ENCODE assay signal across 18 cellular contexts in genomic region chr3:140832883-140833282, GRCh38.
DNase-seq lines count a peak whose midpoint lies in the region; ATAC-seq and TF ChIP-seq lines count a peak whose summit lies in the region.
"Had no signal": no experiment of that assay in that cellular context is flagged by ENCODE, and none has a peak within 500 bp of the region (broad histone marks: within the 10 kb centered on the region; RNA-seq: fewer than 3 reads in every experiment).

No MANE protein-coding gene starts in this region.

- H3K36me3 ChIP-seq in MM.1S (replicated peaks; ENCODE audit: insufficient read depth, low read length) (no peaks in the 10 kb centered on the region), ascending aorta (no peaks in the 10 kb centered on the region)
- H3K36me3 ChIP-seq: BE2C, esophagus squamous epithelium, uterus had no signal

- no peaks in the 10 kb centered on the region for H3F3A ChIP-seq in MM.1S (ENCODE audit: insufficient read depth, low read length)

- no peaks in the 10 kb centered on the region for H3K9me2 ChIP-seq in MM.1S (replicated peaks; ENCODE audit: insufficient read depth, low read length)
- H3K9me2 ChIP-seq: SK-N-SH had no signal

- H3K4me1 ChIP-seq in MM.1S (ENCODE audit: low read length) (peaks cover 12% of the 10 kb centered on the region), ascending aorta (no peaks in the 10 kb centered on the region)
- H3K4me1 ChIP-seq: BE2C, esophagus squamous epithelium, uterus had no signal

- peaks cover 5% of the 10 kb centered on the region for H3K4me1 Mint-ChIP-seq in activated naive CD8-positive, alpha-beta T cell treated with anti-CD3 and anti-CD28 coated beads, Interleukin-2, amount 10 ng/mL, durations not matched to agents 7 days and 5 days

- ATAC-seq in GM19438 (IDR thresholded peaks at IDR 0.05; ENCODE audit: low read depth, unreplicated experiment) = peak; percentile 77
- no peak for ATAC-seq in activated naive CD8-positive, alpha-beta T cell treated with anti-CD3 and anti-CD28 coated beads, Interleukin-2, amount 10 ng/mL, durations not matched to agents 7 days and 5 days (ENCODE audit: low read depth)
- no peak for ATAC-seq in HG03520 (IDR thresholded peaks at IDR 0.05; ENCODE audit: unreplicated experiment)
- ATAC-seq: left colon had no signal

- TF ChIP-seq CTCF in GM12864 (IDR thresholded peaks at IDR 0.05; ENCODE audit: low read depth, low read length, missing control alignments) (no peak), MM.1S (IDR thresholded peaks at IDR 0.05; ENCODE audit: low read length) (no peak), ascending aorta (IDR thresholded peaks at IDR 0.05) (no peak)

- H3K36me3 Mint-ChIP-seq in activated naive CD8-positive, alpha-beta T cell treated with anti-CD3 and anti-CD28 coated beads, Interleukin-2, amount 10 ng/mL, durations not matched to agents 7 days and 5 days = no peaks in the 10 kb centered on the region
- H3K36me3 Mint-ChIP-seq: stimulated activated naive B cell treated with anti-CD40 and anti-IgM and Interleukin-4, amounts not matched to agents 10 μg/mL and 1 μg/mL and 100 μg/mL, for 72 hours had no signal

- no peaks in the 10 kb centered on the region for H3K27me3 ChIP-seq in MM.1S (replicated peaks; ENCODE audit: insufficient read depth, low read length)
- H3K27me3 ChIP-seq in ascending aorta = no peaks in the 10 kb centered on the region
- H3K27me3 ChIP-seq: uterus had no signal

- peak overlapping the region; percentile 38; the same call in 1 of the 2 replicates for H3K4me2 ChIP-seq in MM.1S (ENCODE audit: low read depth, low read length)
- H3K4me2 ChIP-seq: SK-N-SH had no signal

- no peaks in the 10 kb centered on the region for H3K79me2 ChIP-seq in MM.1S (ENCODE audit: low read length)

- H3K9me3 ChIP-seq in MM.1S (replicated peaks; ENCODE audit: insufficient read depth, low read length) = no peaks in the 10 kb centered on the region
- H3K9me3 ChIP-seq in ascending aorta = no peaks in the 10 kb centered on the region
- H3K9me3 ChIP-seq: BE2C, esophagus squamous epithelium, SK-N-SH, uterus had no signal

- POLR2A ChIA-PET in activated naive CD8-positive, alpha-beta T cell treated with anti-CD3 and anti-CD28 coated beads, Interleukin-2, amount 10 ng/mL, durations not matched to agents 7 days and 5 days (lab: Charles Lee) = no interaction called here

- no peak overlapping the region for H3K4me3 ChIP-seq in GM12864 (ENCODE audit: low read depth, low read length)
- no peak overlapping the region for H3K4me3 ChIP-seq in MM.1S (ENCODE audit: low read length)
- H3K4me3 ChIP-seq in ascending aorta = no peak overlapping the region
- H3K4me3 ChIP-seq: esophagus squamous epithelium, uterus had no signal

- intact Hi-C loops in ascending aorta (cut with DNase I) = no loop called here

- H3K27me3 Mint-ChIP-seq in activated naive CD8-positive, alpha-beta T cell treated with anti-CD3 and anti-CD28 coated beads, Interleukin-2, amount 10 ng/mL, durations not matched to agents 7 days and 5 days = peaks cover 17% of the 10 kb centered on the region

- DNase-seq in GM12864 (ENCODE audit: low read depth) = peak; percentile 22
- DNase-seq in MM.1S = peak; percentile 60
- no peak for DNase-seq in activated naive CD8-positive, alpha-beta T cell treated with anti-CD3 and anti-CD28 coated beads, Interleukin-2, amount 10 ng/mL, durations not matched to agents 7 days and 5 days
- no peak for DNase-seq in ascending aorta (ENCODE audit: low spot score in 2 of 2)
- DNase-seq in ureter (ENCODE audit: low spot score) = no peak
- DNase-seq in NCI-H187 treated with DMSO at 0.1 percent for 48 hours (lab: John Stamatoyannopoulos, UW) = no peak
- DNase-seq: activated CD4-positive, CD25-positive, alpha-beta regulatory T cell treated with anti-CD3 and anti-CD28 coated beads, Interleukin-2, amount 50 U/mL, for 72 hours; BE2C; DMS79; esophagus squamous epithelium; left colon; SK-N-SH; stimulated activated CD4-positive, alpha-beta T cell treated with anti-CD3 and anti-CD28 coated beads, Interleukin-2, amount 100 ng/mL, for 48 hours; stimulated activated naive B cell treated with anti-CD40 and anti-IgM and Interleukin-4, amounts not matched to agents 10 μg/mL and 1 μg/mL and 100 μg/mL, for 72 hours; uterus had no signal

- H4K20me1 ChIP-seq in MM.1S (ENCODE audit: insufficient read depth, low read length) = no peaks in the 10 kb centered on the region

- H3K27ac ChIP-seq in MM.1S (ENCODE audit: low read length) (peak overlapping the region; percentile 5; the same call in 1 of the 2 replicates), ascending aorta (no peak overlapping the region)
- H3K27ac ChIP-seq: esophagus squamous epithelium, uterus had no signal

- peak overlapping the region; percentile 84 for H3K27ac Mint-ChIP-seq in activated naive CD8-positive, alpha-beta T cell treated with anti-CD3 and anti-CD28 coated beads, Interleukin-2, amount 10 ng/mL, durations not matched to agents 7 days and 5 days
- H3K27ac Mint-ChIP-seq: activated T-helper 1 cell treated with anti-CD3 and anti-CD28 coated beads, Interleukin-12 subunit alpha, Interleukin-12 subunit beta, Interleukin-2, Interleukin-4 antibody, amounts not matched to agents 30 ng/mL and 10 ng/mL and 1 ng/mL, durations not matched to agents 14 hours and 24 hours and 36 hours; stimulated activated naive B cell treated with anti-CD40 and anti-IgM and Interleukin-4, amounts not matched to agents 10 μg/mL and 1 μg/mL and 100 μg/mL, for 72 hours had no signal

- no peak overlapping the region for H2AFZ ChIP-seq in MM.1S (ENCODE audit: low read length)

- H3K4me3 Mint-ChIP-seq in activated naive CD8-positive, alpha-beta T cell treated with anti-CD3 and anti-CD28 coated beads, Interleukin-2, amount 10 ng/mL, durations not matched to agents 7 days and 5 days = peak overlapping the region; percentile 66
- H3K4me3 Mint-ChIP-seq: activated T-helper 1 cell treated with anti-CD3 and anti-CD28 coated beads, Interleukin-12 subunit alpha, Interleukin-12 subunit beta, Interleukin-2, Interleukin-4 antibody, amounts not matched to agents 30 ng/mL and 10 ng/mL and 1 ng/mL, durations not matched to agents 14 hours and 24 hours and 36 hours had no signal

- H3K9me3 Mint-ChIP-seq in activated naive CD8-positive, alpha-beta T cell treated with anti-CD3 and anti-CD28 coated beads, Interleukin-2, amount 10 ng/mL, durations not matched to agents 7 days and 5 days = no peaks in the 10 kb centered on the region
- H3K9me3 Mint-ChIP-seq: activated T-helper 1 cell treated with anti-CD3 and anti-CD28 coated beads, Interleukin-12 subunit alpha, Interleukin-12 subunit beta, Interleukin-2, Interleukin-4 antibody, amounts not matched to agents 30 ng/mL and 10 ng/mL and 1 ng/mL, durations not matched to agents 14 hours and 24 hours and 36 hours; stimulated activated naive B cell treated with anti-CD40 and anti-IgM and Interleukin-4, amounts not matched to agents 10 μg/mL and 1 μg/mL and 100 μg/mL, for 72 hours had no signal

- no peak overlapping the region for H3K9ac ChIP-seq in MM.1S (ENCODE audit: low read length)
- H3K9ac ChIP-seq: SK-N-SH had no signal

Comparison
In these comparisons a context has a peak if more than half of its experiments do, and no peak if none do; other contexts are left out.
1. DNase-seq: peak in GM12864 (single experiment) and MM.1S (single experiment); none in activated naive CD8-positive, alpha-beta T cell treated with anti-CD3 and anti-CD28 coated beads, Interleukin-2, amount 10 ng/mL, durations not matched to agents 7 days and 5 days (single experiment), ascending aorta (0 of 2), ureter (single experiment) and NCI-H187 treated with DMSO at 0.1 percent for 48 hours (single experiment).